In the genomic region with DNA sequence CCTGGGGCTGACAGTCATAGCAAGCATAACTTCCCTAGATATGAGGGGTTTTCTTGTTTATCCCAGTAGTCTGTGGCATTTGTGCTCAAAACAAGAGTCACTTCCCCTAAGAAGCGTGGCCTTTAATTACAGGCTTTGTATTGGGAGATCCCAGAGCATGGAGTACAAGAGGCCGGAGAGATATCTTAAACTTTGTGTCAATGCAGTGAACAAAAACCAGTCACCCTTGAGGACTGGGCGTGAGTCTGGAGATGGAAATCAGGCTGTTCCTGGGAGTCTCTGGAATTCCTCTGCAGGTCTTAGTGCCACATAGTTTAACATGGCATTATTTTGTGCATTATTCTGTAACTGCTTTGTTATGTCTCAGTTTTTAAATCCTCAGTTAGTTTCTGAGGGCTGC, we compare ENCODE assay signal across 25 cellular contexts.
"Had no signal": no experiment of that assay in that cellular context is flagged by ENCODE, and none has a peak within 500 bp of the region (broad histone marks: within the 10 kb centered on the region; RNA-seq: fewer than 3 reads in every experiment).

No MANE protein-coding gene starts in this region.

- H3K36me3 ChIP-seq: esophagus squamous epithelium, neural progenitor cell, prostate gland, right atrium auricular region, sigmoid colon, spleen, tibial artery, upper lobe of left lung had no signal

- H3K36me3 Mint-ChIP-seq: immature natural killer cell, neural progenitor cell had no signal

- H3K4me3 Mint-ChIP-seq: effector memory CD8-positive, alpha-beta T cell; immature natural killer cell; memory B cell; naive thymus-derived CD4-positive, alpha-beta T cell; nephron; neural progenitor cell; stimulated activated memory B cell treated with anti-CD40 and anti-IgM and Interleukin-4, amounts not matched to agents 10 μg/mL and 1 μg/mL and 100 μg/mL, for 72 hours had no signal

- H3K4me1 Mint-ChIP-seq: immature natural killer cell; naive thymus-derived CD4-positive, alpha-beta T cell; neural progenitor cell had no signal

- ATAC-seq: effector memory CD8-positive, alpha-beta T cell; naive thymus-derived CD4-positive, alpha-beta T cell; stimulated activated memory B cell treated with anti-CD40 and anti-IgM and Interleukin-4, amounts not matched to agents 10 μg/mL and 1 μg/mL and 100 μg/mL, for 72 hours; stimulated activated naive CD8-positive, alpha-beta T cell treated with anti-CD3 and anti-CD28 coated beads, Interleukin-15, Interleukin-2, amounts not matched to agents 100 U/mL and 50 U/mL, for 24 hours had no signal

- H3K4me3 ChIP-seq: esophagus squamous epithelium, lung, neural progenitor cell, prostate gland, right atrium auricular region, sigmoid colon, spleen, testis, tibial artery, upper lobe of left lung had no signal

- H3K27ac Mint-ChIP-seq: effector memory CD8-positive, alpha-beta T cell; immature natural killer cell; memory B cell; naive thymus-derived CD4-positive, alpha-beta T cell; nephron; neural progenitor cell; stimulated activated memory B cell treated with anti-CD40 and anti-IgM and Interleukin-4, amounts not matched to agents 10 μg/mL and 1 μg/mL and 100 μg/mL, for 72 hours had no signal

- H3K9ac ChIP-seq: neural progenitor cell had no signal

- H3K4me2 ChIP-seq: neural progenitor cell had no signal

- H3K27ac ChIP-seq: esophagus squamous epithelium, neural progenitor cell, prostate gland, right atrium auricular region, sigmoid colon, spleen, testis, tibial artery, upper lobe of left lung had no signal

- DNase-seq: cortex of kidney; effector memory CD8-positive, alpha-beta T cell; erythroblast; esophagus squamous epithelium; foreskin melanocyte; glutamatergic neuron; hypothalamus; immature natural killer cell; midbrain; naive thymus-derived CD4-positive, alpha-beta T cell; sigmoid colon; spleen; stimulated activated CD4-positive, alpha-beta T cell treated with anti-CD3 and anti-CD28 coated beads, Interleukin-4, amount 100 ng/mL, for 4 hours; stimulated activated naive CD8-positive, alpha-beta T cell treated with anti-CD3 and anti-CD28 coated beads, Interleukin-15, Interleukin-2, amounts not matched to agents 100 U/mL and 50 U/mL, for 24 hours; substantia nigra; testis; tibial artery; upper lobe of left lung had no signal

- H3K4me1 ChIP-seq: prostate gland, right atrium auricular region, sigmoid colon, testis, tibial artery, upper lobe of left lung had no signal

- H2AFZ ChIP-seq: neural progenitor cell had no signal

- H3K9me3 ChIP-seq: esophagus squamous epithelium, prostate gland, right atrium auricular region, sigmoid colon, testis, tibial artery, upper lobe of left lung had no signal

- H3K27me3 ChIP-seq: esophagus squamous epithelium, neural progenitor cell, right atrium auricular region, sigmoid colon, spleen, testis, tibial artery, upper lobe of left lung had no signal
